Comparison of ENCODE assay signal across 23 cellular contexts in genomic region chr22:30718491-30718890, GRCh38.
"Had no signal": no experiment of that assay in that cellular context is flagged by ENCODE, and none has a peak within 500 bp of the region (broad histone marks: within the 10 kb centered on the region; RNA-seq: fewer than 3 reads in every experiment).

No MANE protein-coding gene starts in this region.

- DNase-seq: cortex of kidney; effector memory CD4-positive, alpha-beta T cell; foreskin fibroblast; glutamatergic neuron; immature natural killer cell; left cardiac atrium; left ventricle myocardium inferior; lower lobe of right lung; mucosa of descending colon; naive thymus-derived CD8-positive, alpha-beta T cell; posterior cingulate gyrus; sigmoid colon; stimulated activated CD4-positive, alpha-beta T cell treated with anti-CD3 and anti-CD28 coated beads, Interleukin-2, amount 100 ng/mL, for 24 hours; stimulated activated CD4-positive, alpha-beta T cell treated with anti-CD3 and anti-CD28 coated beads, Interleukin-4, amount 100 ng/mL, for 4 hours; stimulated activated naive B cell treated with anti-CD40 and anti-IgM and Interleukin-4, amounts not matched to agents 10 μg/mL and 1 μg/mL and 100 μg/mL, for 72 hours; stimulated activated naive CD8-positive, alpha-beta T cell treated with anti-CD3 and anti-CD28 coated beads, Interleukin-15, amount 100 ng/mL, for 72 hours; testis; upper lobe of right lung had no signal

- H3K36me3 ChIP-seq: esophagus muscularis mucosa, gastroesophageal sphincter, left ventricle myocardium inferior, lower lobe of right lung, sigmoid colon, tibial nerve, upper lobe of right lung, vagina had no signal

- H3K9me3 Mint-ChIP-seq: immature natural killer cell; stimulated activated naive CD8-positive, alpha-beta T cell treated with anti-CD3 and anti-CD28 coated beads, Interleukin-15, amount 100 ng/mL, for 72 hours had no signal

- H3K9me3 ChIP-seq: esophagus muscularis mucosa, gastroesophageal sphincter, left ventricle myocardium inferior, lower lobe of right lung, mucosa of descending colon, sigmoid colon, testis, tibial nerve, upper lobe of right lung, vagina had no signal

- H3K36me3 Mint-ChIP-seq: immature natural killer cell; naive thymus-derived CD8-positive, alpha-beta T cell; stimulated activated naive B cell treated with anti-CD40 and anti-IgM and Interleukin-4, amounts not matched to agents 10 μg/mL and 1 μg/mL and 100 μg/mL, for 72 hours had no signal

- H3K27ac Mint-ChIP-seq: immature natural killer cell; stimulated activated naive B cell treated with anti-CD40 and anti-IgM and Interleukin-4, amounts not matched to agents 10 μg/mL and 1 μg/mL and 100 μg/mL, for 72 hours had no signal

- H3K27me3 Mint-ChIP-seq: stimulated activated naive CD8-positive, alpha-beta T cell treated with anti-CD3 and anti-CD28 coated beads, Interleukin-15, amount 100 ng/mL, for 72 hours had no signal

- H3K4me3 Mint-ChIP-seq: immature natural killer cell; naive thymus-derived CD8-positive, alpha-beta T cell; stimulated activated naive B cell treated with anti-CD40 and anti-IgM and Interleukin-4, amounts not matched to agents 10 μg/mL and 1 μg/mL and 100 μg/mL, for 72 hours; stimulated activated naive CD8-positive, alpha-beta T cell treated with anti-CD3 and anti-CD28 coated beads, Interleukin-15, amount 100 ng/mL, for 72 hours had no signal

- H3K27me3 ChIP-seq: esophagus muscularis mucosa, gastroesophageal sphincter, sigmoid colon, testis, tibial nerve, upper lobe of right lung, vagina had no signal

- H3K4me3 ChIP-seq: esophagus muscularis mucosa, gastroesophageal sphincter, left ventricle myocardium inferior, lower lobe of right lung, mucosa of descending colon, sigmoid colon, skin epidermis, testis, tibial nerve, upper lobe of right lung, vagina had no signal

- H3K27ac ChIP-seq: esophagus muscularis mucosa, gastroesophageal sphincter, left ventricle myocardium inferior, lower lobe of right lung, sigmoid colon, testis, tibial nerve, upper lobe of right lung, vagina had no signal

- H3K4me1 ChIP-seq: esophagus muscularis mucosa, gastroesophageal sphincter, lower lobe of right lung, sigmoid colon, testis, upper lobe of right lung, vagina had no signal

- H3K4me1 Mint-ChIP-seq: immature natural killer cell; naive thymus-derived CD8-positive, alpha-beta T cell; stimulated activated naive CD8-positive, alpha-beta T cell treated with anti-CD3 and anti-CD28 coated beads, Interleukin-15, amount 100 ng/mL, for 72 hours had no signal
